In the genomic region with DNA sequence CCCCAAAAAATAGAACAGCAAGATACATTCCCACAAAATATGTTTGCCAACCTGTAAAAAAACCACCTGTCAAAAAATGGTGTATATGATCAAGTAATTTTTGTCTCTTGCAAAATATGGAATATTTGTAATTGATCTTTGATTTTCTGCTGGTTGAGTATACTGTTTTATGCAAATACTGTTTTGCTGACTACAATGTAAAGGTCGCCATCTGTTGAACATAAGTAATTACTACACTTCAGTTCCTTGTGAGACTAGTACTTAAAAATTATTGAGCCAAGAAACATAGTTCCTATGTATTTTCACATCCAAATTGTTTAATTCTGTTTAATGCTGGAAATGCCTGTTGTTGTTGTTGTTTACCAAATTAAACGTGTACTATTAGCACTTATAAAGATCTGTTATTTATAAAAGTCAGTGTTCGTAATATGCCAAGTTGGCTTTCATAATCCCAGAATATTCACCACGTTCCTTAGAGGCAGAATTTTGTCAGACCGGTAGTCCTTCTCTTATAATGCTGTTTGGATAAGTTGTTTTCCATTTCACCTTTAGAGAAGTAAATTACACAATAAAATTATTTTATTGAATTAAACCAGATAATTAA, we compare ENCODE assay signal across 8 cellular contexts.
A peak's percentile ranks its signal among the peaks of the same experiment; 100 is the strongest.
DNase-seq lines count a peak whose midpoint lies in the region; ATAC-seq and TF ChIP-seq lines count a peak whose summit lies in the region.

No MANE protein-coding gene starts in this region.

- 62% methylated on average over 5 of the region's 5 CpGs for WGBS in esophagus muscularis mucosa

- no peak overlapping the region for H3K27ac ChIP-seq in esophagus muscularis mucosa (replicated peaks in 1 of 4)

- H3K36me3 ChIP-seq in esophagus muscularis mucosa: peaks cover 5 to 17% (median 10%) of the 10 kb centered on the region in 4 donors

- peak; percentile 81 for ATAC-seq in GM19463 (IDR thresholded peaks at IDR 0.05; ENCODE audit: unreplicated experiment)
- ATAC-seq in HG03575 (IDR thresholded peaks at IDR 0.05; ENCODE audit: extremely low read depth, insufficient number of reproducible peaks, low FRiP score, unreplicated experiment): peak; percentile 72

- no peak for TF ChIP-seq EP300 in esophagus muscularis mucosa (IDR thresholded peaks at IDR 0.05)

- H3K4me1 ChIP-seq in esophagus muscularis mucosa: peaks cover 1 to 8% (median 6%) of the 10 kb centered on the region in 4 donors

- H3K4me3 ChIP-seq in esophagus muscularis mucosa: no peak overlapping the region

- H3K9me3 ChIP-seq in esophagus muscularis mucosa: no peaks in the 10 kb centered on the region

- peak; percentile 3 for DNase-seq in Daoy (ENCODE audit: low read depth)
- peak; percentile 61 for DNase-seq in RKO (ENCODE audit: low spot score)
- DNase-seq in esophagus muscularis mucosa (ENCODE audit: extremely low spot score): no peak
- peak; percentile 69 for DNase-seq in pons (ENCODE audit: low spot score)
- no peak for DNase-seq in activated effector memory CD4-positive, alpha-beta T cell treated with anti-CD3 and anti-CD28 coated beads, Interleukin-2, amount 50 U/mL, for 16 hours
- no peak for DNase-seq in activated T-cell treated with anti-CD3 and anti-CD28 coated beads, Interleukin-2, amount 50 U/mL, for 1 hour

- peak; percentile 57 to 72 (median 70) for TF ChIP-seq CTCF in esophagus muscularis mucosa (IDR thresholded peaks at IDR 0.05)

- H3K27me3 ChIP-seq in esophagus muscularis mucosa: no peaks in the 10 kb centered on the region

- intact Hi-C loops in esophagus muscularis mucosa (cut with DNase I): no loop called here

- TF ChIP-seq POLR2A in esophagus muscularis mucosa (IDR thresholded peaks at IDR 0.05; ENCODE audit: low read depth): no peak

Comparison
In these comparisons a context has a peak if more than half of its experiments do, and no peak if none do; other contexts are left out.
1. DNase-seq: peak in Daoy (single experiment), RKO (single experiment) and pons (single experiment); none in esophagus muscularis mucosa (single experiment), activated effector memory CD4-positive, alpha-beta T cell treated with anti-CD3 and anti-CD28 coated beads, Interleukin-2, amount 50 U/mL, for 16 hours (single experiment) and activated T-cell treated with anti-CD3 and anti-CD28 coated beads, Interleukin-2, amount 50 U/mL, for 1 hour (single experiment).